ENCODE assay signal across 8 cellular contexts in genomic region chr14:75711134-75711795, GRCh38. TPM values are rescaled to one million over a fixed set of nuclear protein-coding genes. Genes with fewer than 3 reads are reported as not detected.
A peak's percentile ranks its signal among the peaks of the same experiment; 100 is the strongest.
DNase-seq lines count a peak whose midpoint lies in the region; ATAC-seq and TF ChIP-seq lines count a peak whose summit lies in the region.

No MANE protein-coding gene starts in this region.

- peak; percentile 58 to 84 for TF ChIP-seq CTCF in Caco-2 (IDR thresholded peaks at IDR 0.05; ENCODE audit: insufficient read depth in 1 of 2, low read depth in 1 of 2, low read length in 1 of 2, severe bottlenecking in 1 of 2, unreplicated experiment in 1 of 2)
- TF ChIP-seq CTCF in RWPE2 (IDR thresholded peaks at IDR 0.05; ENCODE audit: poor library complexity, severe bottlenecking) = peak; percentile 88

- H3K27ac Mint-ChIP-seq in Caco-2 (ENCODE audit: unreplicated experiment) = peak overlapping the region; percentile 72
- no peak overlapping the region for H3K27ac Mint-ChIP-seq in activated T-helper 17 cell treated with anti-CD3 and anti-CD28 coated beads, Interleukin-2, amount 50 U/mL, for 72 hours
- H3K27ac Mint-ChIP-seq in stimulated activated memory B cell treated with anti-CD40 and anti-IgM and Interleukin-4, amounts not matched to agents 10 μg/mL and 1 μg/mL and 100 μg/mL, for 72 hours = no peak overlapping the region

- no peak overlapping the region for H3K4me3 ChIP-seq in Caco-2 (ENCODE audit: low read depth, low read length)
- no peak overlapping the region for H3K4me3 ChIP-seq in HAP-1
- H3K4me3 ChIP-seq in RWPE2 (ENCODE audit: severe bottlenecking) = no peak overlapping the region
- H3K4me3 ChIP-seq in esophagus (ENCODE audit: low read depth in 1 of 2, low read length in 2 of 2) = no peak overlapping the region

- POLR2A ChIA-PET in Caco-2 (lab: Charles Lee) = no interaction called here

- in situ Hi-C loops in HAP-1 (cut with MboI; ENCODE audit: low sequenced_read_pairs) = loop anchor here (5.0 to 25.0 kb wide), 2 partner anchors 271 to 651 kb away; partner anchors contain the start of gene TGFB3

- BruUV-seq in Caco-2 (replicated peaks; lab: Mats Ljungman, UMichigan) = TSS peak; percentile 77

- H3K27me3 Mint-ChIP-seq in Caco-2 (ENCODE audit: insufficient read depth, unreplicated experiment) = no peaks in the 10 kb centered on the region
- H3K27me3 Mint-ChIP-seq in activated T-helper 17 cell treated with anti-CD3 and anti-CD28 coated beads, Interleukin-2, amount 50 U/mL, for 72 hours = no peaks in the 10 kb centered on the region
- H3K27me3 Mint-ChIP-seq in stimulated activated memory B cell treated with anti-CD40 and anti-IgM and Interleukin-4, amounts not matched to agents 10 μg/mL and 1 μg/mL and 100 μg/mL, for 72 hours = no peaks in the 10 kb centered on the region

- H3K27ac ChIP-seq in RWPE2 (ENCODE audit: poor library complexity, severe bottlenecking) = peak overlapping the region; percentile 68
- peak overlapping the region; percentile 57 to 78 for H3K27ac ChIP-seq in esophagus (ENCODE audit: low read depth in 2 of 2, low read length in 1 of 2)

- H3K4me1 Mint-ChIP-seq in Caco-2 (ENCODE audit: low read depth, unreplicated experiment) = peaks cover 24% of the 10 kb centered on the region
- no peaks in the 10 kb centered on the region for H3K4me1 Mint-ChIP-seq in activated T-helper 17 cell treated with anti-CD3 and anti-CD28 coated beads, Interleukin-2, amount 50 U/mL, for 72 hours
- no peaks in the 10 kb centered on the region for H3K4me1 Mint-ChIP-seq in stimulated activated memory B cell treated with anti-CD40 and anti-IgM and Interleukin-4, amounts not matched to agents 10 μg/mL and 1 μg/mL and 100 μg/mL, for 72 hours

- H3K36me3 Mint-ChIP-seq in Caco-2 (ENCODE audit: insufficient read depth, unreplicated experiment) = peaks cover 13% of the 10 kb centered on the region
- peaks cover 29% of the 10 kb centered on the region for H3K36me3 Mint-ChIP-seq in activated T-helper 17 cell treated with anti-CD3 and anti-CD28 coated beads, Interleukin-2, amount 50 U/mL, for 72 hours (ENCODE audit: low read depth)
- H3K36me3 Mint-ChIP-seq in stimulated activated memory B cell treated with anti-CD40 and anti-IgM and Interleukin-4, amounts not matched to agents 10 μg/mL and 1 μg/mL and 100 μg/mL, for 72 hours = peaks cover 14% of the 10 kb centered on the region

- H3K4me3 Mint-ChIP-seq in Caco-2 (ENCODE audit: unreplicated experiment) = peak overlapping the region; percentile 43
- no peak overlapping the region for H3K4me3 Mint-ChIP-seq in activated T-helper 17 cell treated with anti-CD3 and anti-CD28 coated beads, Interleukin-2, amount 50 U/mL, for 72 hours
- H3K4me3 Mint-ChIP-seq in stimulated activated memory B cell treated with anti-CD40 and anti-IgM and Interleukin-4, amounts not matched to agents 10 μg/mL and 1 μg/mL and 100 μg/mL, for 72 hours = no peak overlapping the region

- peaks cover 21% of the 10 kb centered on the region for H3K4me1 ChIP-seq in Caco-2
- peaks cover 8% of the 10 kb centered on the region for H3K4me1 ChIP-seq in HAP-1
- peaks cover 15% of the 10 kb centered on the region for H3K4me1 ChIP-seq in RWPE2 (ENCODE audit: insufficient read depth, poor library complexity, severe bottlenecking)
- no peaks in the 10 kb centered on the region for H3K4me1 ChIP-seq in esophagus (ENCODE audit: control insufficient read depth in 2 of 2, insufficient read depth in 2 of 2, low read length in 1 of 2)

- H3K9me3 ChIP-seq in Caco-2 (no peaks in the 10 kb centered on the region), HAP-1 (no peaks in the 10 kb centered on the region), RWPE2 (ENCODE audit: severe bottlenecking) (no peaks in the 10 kb centered on the region), esophagus (ENCODE audit: control insufficient read depth in 2 of 2, insufficient read depth in 1 of 2, low read depth in 1 of 2, low read length in 1 of 2) (no peaks in the 10 kb centered on the region)

- no peaks in the 10 kb centered on the region for H3K36me3 ChIP-seq in Caco-2 (ENCODE audit: control insufficient read depth, insufficient read depth, low read length)
- no peaks in the 10 kb centered on the region; the same call in 1 of the 2 replicates for H3K36me3 ChIP-seq in HAP-1 (replicated peaks)
- H3K36me3 ChIP-seq in RWPE2 (ENCODE audit: low read depth) = peaks cover 32% of the 10 kb centered on the region
- no peaks in the 10 kb centered on the region for H3K36me3 ChIP-seq in esophagus (ENCODE audit: control insufficient read depth in 2 of 2, insufficient read depth in 2 of 2, low read length in 1 of 2)

- 64 to 77% methylated on average over 4 of the region's 4 CpGs for WGBS in esophagus, 2 donors

- intact Hi-C loops in Caco-2 (cut with micrococcal nuclease; ENCODE audit: unreplicated experiment) = loop anchor here (1.0 to 5.0 kb wide), 3 partner anchors 120 to 271 kb away; no protein-coding TSS in a partner anchor

- H3K27me3 ChIP-seq in Caco-2 (replicated peaks; ENCODE audit: control insufficient read depth, insufficient read depth, low read length) (no peaks in the 10 kb centered on the region), HAP-1 (ENCODE audit: low read depth) (no peaks in the 10 kb centered on the region), RWPE2 (ENCODE audit: insufficient read depth, poor library complexity, severe bottlenecking) (no peaks in the 10 kb centered on the region), esophagus (ENCODE audit: control insufficient read depth in 1 of 2, insufficient read depth in 2 of 2, low read length in 2 of 2) (no peaks in the 10 kb centered on the region)

- no peak for ATAC-seq in RWPE2 (ENCODE audit: low read depth)
- ATAC-seq in activated T-helper 17 cell treated with anti-CD3 and anti-CD28 coated beads, Interleukin-2, amount 50 U/mL, for 72 hours (replicated peaks) = no peak
- no peak for ATAC-seq in stimulated activated memory B cell treated with anti-CD40 and anti-IgM and Interleukin-4, amounts not matched to agents 10 μg/mL and 1 μg/mL and 100 μg/mL, for 72 hours

- CTCF ChIA-PET in Caco-2 (lab: Charles Lee) = interaction anchor here (0.6 to 5.4 kb wide), 8 partner anchors 26 to 274 kb away, joined by 3 to 85 read pairs (median 4); partner anchors contain the start of genes FLVCR2, IFT43 and TGFB3

- H3K9me3 Mint-ChIP-seq in Caco-2 (ENCODE audit: unreplicated experiment) = no peaks in the 10 kb centered on the region
- H3K9me3 Mint-ChIP-seq in activated T-helper 17 cell treated with anti-CD3 and anti-CD28 coated beads, Interleukin-2, amount 50 U/mL, for 72 hours = no peaks in the 10 kb centered on the region
- no peaks in the 10 kb centered on the region for H3K9me3 Mint-ChIP-seq in stimulated activated memory B cell treated with anti-CD40 and anti-IgM and Interleukin-4, amounts not matched to agents 10 μg/mL and 1 μg/mL and 100 μg/mL, for 72 hours

- DNase-seq in Caco-2 (peak; percentile 48 to 62), HAP-1 (ENCODE audit: low spot score in 2 of 2) (peak; percentile 41 to 59), RWPE2 (ENCODE audit: low spot score) (no peak), myocyte (ENCODE audit: low read depth) (peak; percentile 77), T-helper 9 cell (no peak)

RNA-seq across cellular contexts. Expression of gene TTLL5, which starts 50.2 kb away (rescaled TPM):
- total RNA-seq in Caco-2 (2022) (38.2 and 45.3 TPM in 2 replicates), myocyte (12.2 and 13.9 TPM in 2 replicates)
- 10 to 100 TPM; 10.5 to 10.6 TPM for polyA plus RNA-seq in esophagus
- 10.8 TPM for polyA plus RNA-seq in myocyte (2012)
- total RNA-seq in activated T-helper 17 cell treated with anti-CD3 and anti-CD28 coated beads, Interleukin-2, amount 50 U/mL, for 72 hours = 10 to 100 TPM; 24.6 to 36.3 TPM

RNA-seq across cellular contexts. Expression of gene ERG28, which starts 50.6 kb away (rescaled TPM):
- total RNA-seq in Caco-2 (2022) (31.0 and 36.1 TPM in 2 replicates), myocyte (8.4 and 11.7 TPM in 2 replicates)
- 10 to 100 TPM; 31.0 to 43.5 TPM for polyA plus RNA-seq in esophagus
- 19.1 TPM for polyA plus RNA-seq in myocyte (2012)
- total RNA-seq in activated T-helper 17 cell treated with anti-CD3 and anti-CD28 coated beads, Interleukin-2, amount 50 U/mL, for 72 hours = 10 to 100 TPM; 19.4 to 21.2 TPM

Comparison
In these comparisons a context has a peak if more than half of its experiments do, and no peak if none do; other contexts are left out.
1. DNase-seq: peak in Caco-2 (2 of 2), HAP-1 (2 of 2) and myocyte (single experiment); none in RWPE2 (single experiment) and T-helper 9 cell (single experiment).